Comparison of ENCODE assay signal across 23 cellular contexts in the genomic region with DNA sequence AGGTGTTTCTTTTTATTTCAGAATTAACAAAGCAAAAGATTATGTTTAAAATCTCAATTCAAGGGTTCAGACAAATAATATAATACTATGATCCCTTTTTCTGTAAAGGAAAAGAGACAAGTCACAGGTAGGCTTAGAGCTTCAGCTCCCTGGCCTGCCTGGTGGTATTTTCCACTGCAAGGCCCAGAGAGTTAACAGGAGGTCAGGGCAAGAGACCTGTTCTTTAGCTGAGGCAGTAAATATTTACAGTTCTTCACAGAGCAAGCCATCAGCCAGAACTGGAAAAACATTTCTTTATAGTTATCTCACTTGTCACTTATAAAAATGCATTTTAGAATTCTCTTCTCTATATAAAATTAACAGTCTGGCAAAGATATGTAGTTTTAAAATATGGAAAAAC.
DNase-seq lines count a peak whose midpoint lies in the region; TF ChIP-seq lines count a peak whose summit lies in the region.
"Had no signal": no experiment of that assay in that cellular context is flagged by ENCODE, and none has a peak within 500 bp of the region (broad histone marks: within the 10 kb centered on the region; RNA-seq: fewer than 3 reads in every experiment).

No MANE protein-coding gene starts in this region.

- H3K27ac ChIP-seq in stomach smooth muscle (ENCODE audit: low read length) (peak overlapping the region; percentile 38), MM.1S (ENCODE audit: low read length) (no peak overlapping the region)
- H3K27ac ChIP-seq: BLaER1, Peyer's patch had no signal

- H3K9me2 ChIP-seq in MM.1S (replicated peaks; ENCODE audit: insufficient read depth, low read length): no peaks in the 10 kb centered on the region

- H3K27ac Mint-ChIP-seq in nephron progenitor cell: peak overlapping the region; percentile 33

- H3K9me3 ChIP-seq in stomach smooth muscle (ENCODE audit: control insufficient read depth in 2 of 2, low read length in 2 of 2) (no peaks in the 10 kb centered on the region), MM.1S (replicated peaks; ENCODE audit: insufficient read depth, low read length) (no peaks in the 10 kb centered on the region)
- H3K9me3 ChIP-seq: BLaER1, Caco-2, Peyer's patch had no signal

- H3K4me1 Mint-ChIP-seq in nephron progenitor cell: peaks cover 13% of the 10 kb centered on the region

- H3K36me3 ChIP-seq in stomach smooth muscle (ENCODE audit: control insufficient read depth in 2 of 2, insufficient read depth in 2 of 2, low read length in 2 of 2) (peaks cover 21 to 26% of the 10 kb centered on the region in 2 donors), MM.1S (replicated peaks; ENCODE audit: insufficient read depth, low read length) (peaks cover 2% of the 10 kb centered on the region; the same call in 1 of the 2 replicates), H7 (replicated peaks; ENCODE audit: control insufficient read depth, insufficient read depth, low read length) (peaks cover 7% of the 10 kb centered on the region)

- H3K79me2 ChIP-seq in MM.1S (ENCODE audit: low read length): no peaks in the 10 kb centered on the region

- H4K20me1 ChIP-seq in MM.1S (ENCODE audit: insufficient read depth, low read length): no peaks in the 10 kb centered on the region

- H3K9me3 Mint-ChIP-seq in nephron progenitor cell: no peaks in the 10 kb centered on the region
- H3K9me3 Mint-ChIP-seq: CD4-positive, alpha-beta memory T cell had no signal

- no peaks in the 10 kb centered on the region for H3F3A ChIP-seq in MM.1S (ENCODE audit: insufficient read depth, low read length)

- peak; percentile 49 for DNase-seq in choroid plexus epithelial cell (ENCODE audit: low read depth)
- DNase-seq in iris pigment epithelial cell (ENCODE audit: low read depth): peak; percentile 36
- DNase-seq in nephron progenitor cell: no peak
- no peak for DNase-seq in midbrain (lab: John Stamatoyannopoulos, UW)
- DNase-seq in MM.1S: no peak
- DNase-seq in H7: no peak
- DNase-seq in AML-193 (lab: John Stamatoyannopoulos, UW): no peak
- DNase-seq: Caco-2; CD4-positive, alpha-beta memory T cell; DMS 273 treated with DMSO at 0.1 percent for 48 hours; DMS79 treated with DMSO at 0.1 percent for 48 hours; Kasumi-1; NCI-H1048; NCI-H1436; NCI-H2029; NCI-H2227 treated with DMSO at 0.1 percent for 48 hours; NCI-H510A treated with DMSO at 0.1 percent for 48 hours; NCI-H774; NK-92 treated with Interleukin-12 subunit alpha and Interleukin-12 subunit beta, amount 100 ng/mL, for 24 hours; Peyer's patch had no signal

- TF ChIP-seq CTCF in choroid plexus epithelial cell (conservative IDR thresholded peaks at IDR 0.05; ENCODE audit: low read depth, low read length): no peak
- TF ChIP-seq CTCF in nephron progenitor cell (IDR thresholded peaks at IDR 0.05): no peak
- no peak for TF ChIP-seq CTCF in MM.1S (IDR thresholded peaks at IDR 0.05; ENCODE audit: low read length)

- H2AFZ ChIP-seq in MM.1S (ENCODE audit: low read length): no peak overlapping the region

- no peak overlapping the region for H3K4me3 Mint-ChIP-seq in nephron progenitor cell
- H3K4me3 Mint-ChIP-seq: CD4-positive, alpha-beta memory T cell had no signal

- H3K4me1 ChIP-seq in stomach smooth muscle (ENCODE audit: control insufficient read depth, insufficient read depth, low read length) (no peaks in the 10 kb centered on the region), MM.1S (ENCODE audit: low read length) (0 out of 2 replicates have a peak, but pooled peaks cover 6% of the 10 kb centered on the region)
- H3K4me1 ChIP-seq: Caco-2, Peyer's patch had no signal

- peak overlapping the region in 1 of 2 donors; percentile 52 for H3K9ac ChIP-seq in stomach smooth muscle (ENCODE audit: low read length in 2 of 2)
- H3K9ac ChIP-seq in MM.1S (ENCODE audit: low read length): no peak overlapping the region
- H3K9ac ChIP-seq: BLaER1 had no signal

- no peaks in the 10 kb centered on the region for H3K27me3 ChIP-seq in stomach smooth muscle (ENCODE audit: control insufficient read depth in 1 of 2, insufficient read depth in 2 of 2, low read length in 2 of 2)
- H3K27me3 ChIP-seq in MM.1S (replicated peaks; ENCODE audit: insufficient read depth, low read length): no peaks in the 10 kb centered on the region
- no peaks in the 10 kb centered on the region for H3K27me3 ChIP-seq in H7 (ENCODE audit: control insufficient read depth, insufficient read depth, low read length)
- H3K27me3 ChIP-seq: BLaER1, Peyer's patch had no signal

- H3K27me3 Mint-ChIP-seq in nephron progenitor cell (ENCODE audit: low read depth, poor library complexity): no peaks in the 10 kb centered on the region
- H3K27me3 Mint-ChIP-seq: CD4-positive, alpha-beta memory T cell had no signal

- no peak overlapping the region for H3K4me3 ChIP-seq in choroid plexus epithelial cell (ENCODE audit: low read depth, low read length)
- no peak overlapping the region for H3K4me3 ChIP-seq in stomach smooth muscle (ENCODE audit: low read length in 2 of 2)
- no peak overlapping the region for H3K4me3 ChIP-seq in MM.1S (ENCODE audit: low read length)
- no peak overlapping the region for H3K4me3 ChIP-seq in H7 (ENCODE audit: insufficient read depth, low read depth, low read length)
- H3K4me3 ChIP-seq: BLaER1, GM12878, Peyer's patch had no signal

- no peak overlapping the region for H3K4me2 ChIP-seq in MM.1S (ENCODE audit: low read depth, low read length)
- H3K4me2 ChIP-seq: BLaER1 had no signal

- peaks cover 64% of the 10 kb centered on the region for H3K36me3 Mint-ChIP-seq in nephron progenitor cell (ENCODE audit: low read depth)

Comparison
In these comparisons a context has a peak if more than half of its experiments do, and no peak if none do; other contexts are left out.
1. DNase-seq: peak in choroid plexus epithelial cell (single experiment) and iris pigment epithelial cell (single experiment); none in nephron progenitor cell (single experiment), midbrain (single experiment), MM.1S (single experiment), H7 (single experiment) and AML-193 (0 of 2).